ENCODE assay signal across 28 cellular contexts in the genomic region with DNA sequence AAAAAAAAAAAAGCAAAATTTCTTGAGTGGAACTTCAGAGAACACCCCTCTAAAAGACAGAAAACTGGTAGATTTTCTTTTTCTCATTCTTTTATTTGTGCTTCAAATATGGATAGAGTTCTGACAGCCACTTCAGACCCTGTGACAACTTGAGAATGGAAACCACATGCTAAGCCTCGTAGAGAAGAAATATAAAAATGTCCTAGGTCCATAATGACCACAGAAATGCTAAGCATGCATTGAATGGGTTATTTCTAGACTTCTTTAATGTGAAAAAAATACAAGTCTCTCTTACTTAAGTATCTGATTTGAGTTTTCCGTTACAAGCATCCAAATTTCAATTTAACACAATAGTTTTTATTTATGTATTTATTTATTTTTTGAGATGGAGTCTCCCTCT. TPM values are rescaled to one million over a fixed set of nuclear protein-coding genes. Genes with fewer than 3 reads are reported as not detected.
"Had no signal": no experiment of that assay in that cellular context is flagged by ENCODE, and none has a peak within 500 bp of the region (broad histone marks: within the 10 kb centered on the region; RNA-seq: fewer than 3 reads in every experiment).

No MANE protein-coding gene starts in this region.

- ATAC-seq: activated CD4-positive, alpha-beta T cell treated with anti-CD3 and anti-CD28 coated beads for 36 hours; activated CD4-positive, CD25-positive, alpha-beta regulatory T cell treated with anti-CD3 and anti-CD28 coated beads, Interleukin-2, amount 50 U/mL, for 24 hours; activated CD8-positive, alpha-beta T cell treated with anti-CD3 and anti-CD28 coated beads, Interleukin-2, amount 10 ng/mL, durations not matched to agents 7 days and 5 days; Panc1; WTC11 had no signal

- H3K27ac ChIP-seq: cardiac muscle cell, KMS-11, SJCRH30, SK-N-MC had no signal

- DNase-seq: activated CD4-positive, alpha-beta T cell treated with anti-CD3 and anti-CD28 coated beads for 36 hours; activated CD4-positive, alpha-beta T cell treated with anti-CD3 and anti-CD28 coated beads, Interleukin-2, amount 10 ng/mL, durations not matched to agents 7 days and 5 days; activated CD4-positive, alpha-beta T cell treated with anti-CD3 and anti-CD28 coated beads, Interleukin-2, amount 50 U/mL, for 48 hours; activated CD8-positive, alpha-beta T cell treated with anti-CD3 and anti-CD28 coated beads, Interleukin-2, amount 10 ng/mL, durations not matched to agents 7 days and 5 days; activated gamma-delta T cell; activated naive CD4-positive, alpha-beta T cell treated with Interleukin-2 at 50 U/mL for 16 hours; activated naive CD8-positive, alpha-beta T cell treated with anti-CD3 and anti-CD28 coated beads, Interleukin-2, amount 10 ng/mL, durations not matched to agents 7 days and 5 days; activated T-cell treated with anti-CD3 and anti-CD28 coated beads, Interleukin-2, amount 50 U/mL, for 24 hours; anterior cingulate cortex; NCI-H1105; NCI-H1417 treated with DMSO at 0.1 percent for 48 hours; NCI-H187 treated with DMSO at 0.1 percent for 48 hours; NCI-H2081; NCI-H2171 treated with DMSO at 0.1 percent for 48 hours; NCI-H2227 treated with DMSO at 0.1 percent for 48 hours; NCI-H446; NCI-H524; SHP77; SJCRH30 had no signal

- H3K4me1 ChIP-seq: SJCRH30 had no signal

- H3K36me3 ChIP-seq: cardiac muscle cell, SJCRH30 had no signal

- H3K4me3 ChIP-seq: cardiac muscle cell, SJCRH30, SK-N-MC had no signal

- FAIRE-seq: TTC549 had no signal

- H3K9ac ChIP-seq: KMS-11 had no signal

- H3K27me3 ChIP-seq: cardiac muscle cell, SJCRH30 had no signal

RNA-seq across cellular contexts. Expression of a gene that starts 28.3 kb away (rescaled TPM):
- total RNA-seq: activated CD4-positive, alpha-beta T cell treated with anti-CD3 and anti-CD28 coated beads for 36 hours; activated CD4-positive, alpha-beta T cell treated with anti-CD3 and anti-CD28 coated beads, Interleukin-2, amount 10 ng/mL, durations not matched to agents 7 days and 5 days; activated CD8-positive, alpha-beta T cell treated with anti-CD3 and anti-CD28 coated beads, Interleukin-2, amount 10 ng/mL, durations not matched to agents 7 days and 5 days; activated naive CD8-positive, alpha-beta T cell treated with anti-CD3 and anti-CD28 coated beads, Interleukin-2, amount 10 ng/mL, durations not matched to agents 7 days and 5 days; activated T-helper 2 cell treated with anti-CD3 and anti-CD28 coated beads, Interferon-gamma antibody, Interleukin-2, Interleukin-4, amounts not matched to agents 10 μg/mL and 5 μg/mL and 100 μg/mL, durations not matched to agents 14 hours and 24 hours and 36 hours; T-helper 2 cell treated with Interferon-gamma antibody and Interleukin-4, amounts not matched to agents 100 ng/mL and 5 ng/mL, for 36 hours had no signal
